ENCODE assay signal across 12 cellular contexts in genomic region chr5:111929892-111930291, GRCh38.
DNase-seq lines count a peak whose midpoint lies in the region; ATAC-seq, FAIRE-seq and TF ChIP-seq lines count a peak whose summit lies in the region.
"Had no signal": no experiment of that assay in that cellular context is flagged by ENCODE, and none has a peak within 500 bp of the region (broad histone marks: within the 10 kb centered on the region; RNA-seq: fewer than 3 reads in every experiment).

No MANE protein-coding gene starts in this region.

- FAIRE-seq in keratinocyte (lab: Jason Lieb, UNC): peak; percentile 94
- FAIRE-seq: K562 had no signal

- no peak overlapping the region for H2AFZ ChIP-seq in keratinocyte (ENCODE audit: control insufficient read depth, low read length)

- no peak overlapping the region for H3K9ac ChIP-seq in keratinocyte (ENCODE audit: control insufficient read depth, extremely low read depth, insufficient read depth, low read length)

- ATAC-seq in GM18520 (IDR thresholded peaks at IDR 0.05; ENCODE audit: unreplicated experiment): no peak
- ATAC-seq: K562; stimulated activated memory B cell treated with anti-CD40 and anti-IgM and Interleukin-4, amounts not matched to agents 10 μg/mL and 1 μg/mL and 100 μg/mL, for 72 hours had no signal

- H4K20me1 ChIP-seq in keratinocyte (ENCODE audit: control insufficient read depth, extremely low read depth, insufficient read depth, low read length): no peaks in the 10 kb centered on the region

- H3K4me2 ChIP-seq in keratinocyte (ENCODE audit: control insufficient read depth, extremely low read depth, insufficient read depth, low read depth, low read length): peak overlapping the region; percentile 45

- DNase-seq in AG08396 (ENCODE audit: low spot score) (peak; percentile 16), LHCN-M2 (ENCODE audit: low read depth) (peak; percentile 88), amniotic stem cell (lab: John Stamatoyannopoulos, UW) (peak; percentile 51), keratinocyte (ENCODE audit: low read depth, low spot score) (peak; percentile 35), NCI-H2196 (lab: John Stamatoyannopoulos, UW; ENCODE audit: unreplicated experiment) (no peak), NCI-H748 treated with DMSO at 0.1 percent for 48 hours (lab: John Stamatoyannopoulos, UW) (no peak), NCI-H1417 treated with DMSO at 0.1 percent for 48 hours (lab: John Stamatoyannopoulos, UW) (no peak)
- DNase-seq: amygdala; CD4-positive, CD25-positive, alpha-beta regulatory T cell had no signal

- no peaks in the 10 kb centered on the region for H3K79me2 ChIP-seq in keratinocyte (ENCODE audit: control insufficient read depth, insufficient read depth, low read length)

- H3K27ac ChIP-seq in keratinocyte (ENCODE audit: control insufficient read depth, insufficient read depth, low read length): peak overlapping the region; percentile 66

- H3K4me1 ChIP-seq in keratinocyte (ENCODE audit: control insufficient read depth, extremely low read depth, insufficient read depth, low read length): peaks cover 40% of the 10 kb centered on the region

- no peaks in the 10 kb centered on the region for H3K27me3 ChIP-seq in keratinocyte (ENCODE audit: control insufficient read depth, extremely low read depth, insufficient read depth, low read length)

- no peaks in the 10 kb centered on the region for H3K9me1 ChIP-seq in keratinocyte (ENCODE audit: control insufficient read depth, extremely low read depth, insufficient read depth, low read length)

- no peaks in the 10 kb centered on the region for H3K9me3 ChIP-seq in keratinocyte (ENCODE audit: control insufficient read depth, low read depth, low read length)

- no peaks in the 10 kb centered on the region for H3K36me3 ChIP-seq in keratinocyte (ENCODE audit: control insufficient read depth in 2 of 2, extremely low read depth in 1 of 2, insufficient read depth in 2 of 2, low read length in 2 of 2)

- no peak overlapping the region for H3K4me3 ChIP-seq in keratinocyte (ENCODE audit: control insufficient read depth in 2 of 3, extremely low read depth in 1 of 3, insufficient read depth in 2 of 3, low read depth in 1 of 3, low read length in 3 of 3)
- H3K4me3 ChIP-seq: K562 had no signal

- no peak for TF ChIP-seq CTCF in keratinocyte (optimal IDR thresholded peaks at IDR 0.05 in 1 of 3, IDR thresholded peaks at IDR 0.05 in 1 of 3, conservative IDR thresholded peaks at IDR 0.05 in 1 of 3; ENCODE audit: extremely low read depth in 1 of 3, insufficient read depth in 2 of 3, low read length in 3 of 3)

- dilution Hi-C loops in keratinocyte (cut with MboI; ENCODE audit: extremely low pct_ligation_motif_present, low sequenced_read_pairs): no loop called here

Comparison
In these comparisons a context has a peak if more than half of its experiments do, and no peak if none do; other contexts are left out.
1. DNase-seq: peak in AG08396 (single experiment), LHCN-M2 (single experiment), amniotic stem cell (single experiment) and keratinocyte (single experiment); none in NCI-H2196 (single experiment), NCI-H748 treated with DMSO at 0.1 percent for 48 hours (single experiment) and NCI-H1417 treated with DMSO at 0.1 percent for 48 hours (single experiment).